ENCODE assay signal across 8 cellular contexts in the genomic region with DNA sequence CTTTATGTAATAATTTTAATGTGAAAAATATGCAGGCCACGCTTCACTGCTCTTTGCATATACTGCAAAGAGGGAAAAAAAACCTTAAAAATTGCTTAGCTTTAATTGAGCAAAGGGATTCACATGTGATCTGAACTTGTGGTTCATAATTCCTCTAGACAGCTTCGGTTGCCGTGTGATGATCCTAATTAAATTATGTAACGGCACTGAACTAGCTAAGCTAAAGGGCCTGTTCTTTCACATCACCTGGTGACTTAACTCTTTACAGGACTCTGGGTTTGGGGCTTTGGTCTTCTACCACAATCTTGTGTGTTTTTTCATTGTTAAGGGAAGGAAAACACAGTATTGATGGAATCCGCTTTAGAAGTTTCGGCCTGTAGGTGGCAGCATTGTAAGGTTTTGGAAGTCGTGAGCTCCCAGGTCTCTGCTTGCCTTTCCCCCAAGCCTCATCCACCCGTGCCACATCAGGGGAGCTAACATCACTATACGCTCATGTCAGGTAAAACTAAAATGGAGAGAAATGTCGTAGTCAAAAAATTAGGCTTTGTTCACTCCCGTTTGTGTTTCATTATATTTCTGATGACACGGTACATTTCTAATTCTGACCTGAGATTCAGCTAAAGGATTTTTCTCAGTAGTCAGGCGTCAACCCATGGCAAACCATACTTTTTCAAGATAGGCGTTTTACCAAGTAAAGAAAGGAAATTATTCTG.
DNase-seq lines count a peak whose midpoint lies in the region; ATAC-seq and TF ChIP-seq lines count a peak whose summit lies in the region.

No MANE protein-coding gene starts in this region.

- peak overlapping the region; percentile 41 for H3K4me3 ChIP-seq in BE2C (ENCODE audit: low read depth, low read length)
- peak overlapping the region; percentile 31 for H3K4me3 ChIP-seq in adipocyte (ENCODE audit: low read length)
- no peak overlapping the region for H3K4me3 ChIP-seq in right atrium auricular region

- H3K27ac ChIP-seq in right atrium auricular region: no peak overlapping the region

- peak; percentile 55 for ATAC-seq in GM19328 (IDR thresholded peaks at IDR 0.05; ENCODE audit: unreplicated experiment)

- peak overlapping the region; percentile 3 for H3K9ac ChIP-seq in adipocyte (ENCODE audit: low read length)

- DNase-seq in BE2C (peak; percentile 87), RKO (ENCODE audit: low spot score) (peak; percentile 52), adipocyte (ENCODE audit: low read depth) (peak; percentile 95), right atrium auricular region (ENCODE audit: low spot score) (peak; percentile 75), renal cortical epithelial cell (ENCODE audit: low read depth) (peak; percentile 65)
- no peak for DNase-seq in effector CD8-positive, alpha-beta T cell (lab: John Stamatoyannopoulos, UW)

- no peaks in the 10 kb centered on the region; the same call in 1 of the 2 replicates for H3K4me1 ChIP-seq in BE2C
- H3K4me1 ChIP-seq in adipocyte (ENCODE audit: control insufficient read depth, insufficient read depth, low read length): peaks cover 35% of the 10 kb centered on the region
- peaks cover 0 to 3% of the 10 kb centered on the region in 2 donors for H3K4me1 ChIP-seq in right atrium auricular region

- H3K9me3 ChIP-seq in BE2C (no peaks in the 10 kb centered on the region), adipocyte (ENCODE audit: control insufficient read depth, low read length) (no peaks in the 10 kb centered on the region), right atrium auricular region (no peaks in the 10 kb centered on the region)

- H3K36me3 ChIP-seq in BE2C (no peaks in the 10 kb centered on the region), adipocyte (ENCODE audit: control insufficient read depth, insufficient read depth, low read length, severe bottlenecking) (no peaks in the 10 kb centered on the region), right atrium auricular region (no peaks in the 10 kb centered on the region)

- TF ChIP-seq CTCF in BE2C (IDR thresholded peaks at IDR 0.05; ENCODE audit: low read depth, low read length): peak; percentile 90
- peak; percentile 73 for TF ChIP-seq CTCF in LNCAP (IDR thresholded peaks at IDR 0.05)
- peak; percentile 72 to 86 for TF ChIP-seq CTCF in right atrium auricular region (IDR thresholded peaks at IDR 0.05)

- H3K27me3 ChIP-seq in BE2C (no peaks in the 10 kb centered on the region), adipocyte (replicated peaks; ENCODE audit: control insufficient read depth, insufficient read depth, low read length) (no peaks in the 10 kb centered on the region), right atrium auricular region (no peaks in the 10 kb centered on the region)

Comparison
In these comparisons a context has a peak if more than half of its experiments do, and no peak if none do; other contexts are left out.
1. H3K4me3 ChIP-seq: peak in BE2C (single experiment) and adipocyte (single experiment); none in right atrium auricular region (0 of 2).
2. Peak in every context shown above with its lines, with median percentiles within 50 percentile points of each other: CTCF ChIP-seq.